Comparison of ENCODE assay signal across 14 cellular contexts in genomic region chr2:86213699-86214502, GRCh38. TPM values are rescaled to one million over a fixed set of nuclear protein-coding genes. Genes with fewer than 3 reads are reported as not detected.
A peak's percentile ranks its signal among the peaks of the same experiment; 100 is the strongest.
DNase-seq lines count a peak whose midpoint lies in the region; ATAC-seq and TF ChIP-seq lines count a peak whose summit lies in the region.
"Had no signal": no experiment of that assay in that cellular context is flagged by ENCODE, and none has a peak within 500 bp of the region (broad histone marks: within the 10 kb centered on the region; RNA-seq: fewer than 3 reads in every experiment).

No MANE protein-coding gene starts in this region.

- no peaks in the 10 kb centered on the region for H3K27me3 Mint-ChIP-seq in CD4-positive, alpha-beta T cell
- H3K27me3 Mint-ChIP-seq in activated T-helper 17 cell treated with anti-CD3 and anti-CD28 coated beads, Interleukin-2, amount 50 U/mL, for 72 hours: no peaks in the 10 kb centered on the region
- no peaks in the 10 kb centered on the region for H3K27me3 Mint-ChIP-seq in memory B cell
- H3K27me3 Mint-ChIP-seq: CD4-positive, alpha-beta memory T cell had no signal

- intact Hi-C loops in CD4-positive, alpha-beta T cell (cut with DNase I, micrococcal nuclease): no loop called here

- H3K27ac ChIP-seq in CD4-positive, alpha-beta T cell (ENCODE audit: low read depth, low read length): no peak overlapping the region
- H3K27ac ChIP-seq: thyroid gland had no signal

- CTCF ChIA-PET in CD4-positive, alpha-beta T cell (lab: Charles Lee): interaction anchor here (1.0 kb wide), 1 partner anchor 11 kb away, joined by 3 read pairs; no protein-coding TSS in a partner anchor
- CTCF ChIA-PET in HEK293T (lab: Yijun Ruan, JAX): interaction anchor here (0.6 to 0.7 kb wide), 2 partner anchors 72 to 158 kb away, joined by 3 read pairs; no protein-coding TSS in a partner anchor

- peaks cover 14% of the 10 kb centered on the region for H3K4me1 Mint-ChIP-seq in CD4-positive, alpha-beta T cell (ENCODE audit: low read depth)
- H3K4me1 Mint-ChIP-seq in activated T-helper 17 cell treated with anti-CD3 and anti-CD28 coated beads, Interleukin-2, amount 50 U/mL, for 72 hours: peaks cover 9% of the 10 kb centered on the region
- peaks cover 7% of the 10 kb centered on the region for H3K4me1 Mint-ChIP-seq in memory B cell

- DNase-seq in CD4-positive, alpha-beta T cell: no peak
- peak; percentile 81 for DNase-seq in DMS79 treated with DMSO at 0.1 percent for 48 hours (lab: John Stamatoyannopoulos, UW)
- no peak for DNase-seq in memory B cell (ENCODE audit: low spot score in 2 of 2)
- DNase-seq in T-helper 1 cell: no peak
- DNase-seq in HuH-7 (ENCODE audit: low spot score): no peak
- no peak for DNase-seq in HEK293T (ENCODE audit: extremely low spot score)
- DNase-seq: CD4-positive, alpha-beta memory T cell; effector memory CD4-positive, alpha-beta T cell; kidney glomerular epithelial cell; spleen; thyroid gland had no signal

- no peaks in the 10 kb centered on the region for H3K9me3 Mint-ChIP-seq in CD4-positive, alpha-beta T cell
- H3K9me3 Mint-ChIP-seq in activated T-helper 17 cell treated with anti-CD3 and anti-CD28 coated beads, Interleukin-2, amount 50 U/mL, for 72 hours: no peaks in the 10 kb centered on the region
- no peaks in the 10 kb centered on the region for H3K9me3 Mint-ChIP-seq in memory B cell
- H3K9me3 Mint-ChIP-seq: CD4-positive, alpha-beta memory T cell had no signal

- peak overlapping the region; percentile 80 for H3K27ac Mint-ChIP-seq in CD4-positive, alpha-beta T cell
- H3K27ac Mint-ChIP-seq in activated T-helper 17 cell treated with anti-CD3 and anti-CD28 coated beads, Interleukin-2, amount 50 U/mL, for 72 hours: peak overlapping the region; percentile 65
- peak overlapping the region; percentile 39 for H3K27ac Mint-ChIP-seq in memory B cell

- H3K36me3 Mint-ChIP-seq in CD4-positive, alpha-beta T cell (ENCODE audit: low read depth): peaks cover 51% of the 10 kb centered on the region
- peaks cover 63% of the 10 kb centered on the region for H3K36me3 Mint-ChIP-seq in activated T-helper 17 cell treated with anti-CD3 and anti-CD28 coated beads, Interleukin-2, amount 50 U/mL, for 72 hours (ENCODE audit: low read depth)
- H3K36me3 Mint-ChIP-seq in memory B cell: peaks cover 18% of the 10 kb centered on the region

- H3K27me3 ChIP-seq in CD4-positive, alpha-beta T cell (ENCODE audit: control insufficient read depth, insufficient read depth, low read length): no peaks in the 10 kb centered on the region
- H3K27me3 ChIP-seq: Peyer's patch, spleen, thyroid gland had no signal

- H3K4me3 Mint-ChIP-seq in CD4-positive, alpha-beta T cell: no peak overlapping the region
- H3K4me3 Mint-ChIP-seq in activated T-helper 17 cell treated with anti-CD3 and anti-CD28 coated beads, Interleukin-2, amount 50 U/mL, for 72 hours: no peak overlapping the region
- H3K4me3 Mint-ChIP-seq in memory B cell: no peak overlapping the region
- H3K4me3 Mint-ChIP-seq: CD4-positive, alpha-beta memory T cell had no signal

- no peak for ATAC-seq in CD4-positive, alpha-beta T cell (ENCODE audit: poor library complexity)
- no peak for ATAC-seq in activated T-helper 17 cell treated with anti-CD3 and anti-CD28 coated beads, Interleukin-2, amount 50 U/mL, for 72 hours (replicated peaks)
- ATAC-seq in memory B cell (ENCODE audit: low read depth) (no peak), GM21381 (IDR thresholded peaks at IDR 0.05; ENCODE audit: unreplicated experiment) (no peak)

- TF ChIP-seq CTCF in CD4-positive, alpha-beta T cell (IDR thresholded peaks at IDR 0.05): no peak

- POLR2A ChIA-PET in CD4-positive, alpha-beta T cell (lab: Charles Lee): interaction anchor here (0.7 to 1.1 kb wide), 2 partner anchors 11 to 86 kb away, joined by 3 read pairs; no protein-coding TSS in a partner anchor
- POLR2A ChIA-PET in HEK293T (lab: Yijun Ruan, JAX): no interaction called here

- no peaks in the 10 kb centered on the region for H3K9me3 ChIP-seq in CD4-positive, alpha-beta T cell (ENCODE audit: control insufficient read depth, low read length)
- H3K9me3 ChIP-seq: Peyer's patch, spleen, thyroid gland had no signal

TF ChIP-seq in HEK293T, 16 proteins besides CTCF, POLR2A, EP300 and RAD21:
- no peak for TF ChIP-seq ZNF384 (IDR thresholded peaks at IDR 0.05)
- TF ChIP-seq, protein P1, sequence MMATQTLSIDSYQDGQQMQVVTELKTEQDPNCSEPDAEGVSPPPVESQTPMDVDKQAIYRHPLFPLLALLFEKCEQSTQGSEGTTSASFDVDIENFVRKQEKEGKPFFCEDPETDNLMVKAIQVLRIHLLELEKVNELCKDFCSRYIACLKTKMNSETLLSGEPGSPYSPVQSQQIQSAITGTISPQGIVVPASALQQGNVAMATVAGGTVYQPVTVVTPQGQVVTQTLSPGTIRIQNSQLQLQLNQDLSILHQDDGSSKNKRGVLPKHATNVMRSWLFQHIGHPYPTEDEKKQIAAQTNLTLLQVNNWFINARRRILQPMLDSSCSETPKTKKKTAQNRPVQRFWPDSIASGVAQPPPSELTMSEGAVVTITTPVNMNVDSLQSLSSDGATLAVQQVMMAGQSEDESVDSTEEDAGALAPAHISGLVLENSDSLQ (IDR thresholded peaks at IDR 0.05): no peak
- TF ChIP-seq SUZ12 (IDR thresholded peaks at IDR 0.05): no peak
- TF ChIP-seq CTBP1 (IDR thresholded peaks at IDR 0.05; ENCODE audit: borderline replicate concordance): no peak
- TF ChIP-seq NFRKB (IDR thresholded peaks at IDR 0.05): no peak
- TF ChIP-seq LEF1 (IDR thresholded peaks at IDR 0.05; ENCODE audit: borderline replicate concordance): no peak
- no peak for TF ChIP-seq FOXM1 (IDR thresholded peaks at IDR 0.05; ENCODE audit: borderline replicate concordance)

RNA-seq across cellular contexts. Expression of gene MRPL35, which starts 14.6 kb away (rescaled TPM):
- total RNA-seq in CD4-positive, alpha-beta T cell: 1 to 10 TPM; 5.4 to 6.1 TPM
- total RNA-seq in activated T-helper 17 cell treated with anti-CD3 and anti-CD28 coated beads, Interleukin-2, amount 50 U/mL, for 72 hours: 10 to 100 TPM; 39.4 to 59.5 TPM

RNA-seq across cellular contexts. Expression of gene IMMT, which starts 18.6 kb away (rescaled TPM):
- total RNA-seq in CD4-positive, alpha-beta T cell: 10 to 100 TPM; 39.5 to 40.8 TPM
- total RNA-seq in activated T-helper 17 cell treated with anti-CD3 and anti-CD28 coated beads, Interleukin-2, amount 50 U/mL, for 72 hours: 100 to 1,000 TPM; 138 to 163 TPM

Comparison
In these comparisons a context has a peak if more than half of its experiments do, and no peak if none do; other contexts are left out.
1. RNA of gene MRPL35, which starts 14.6 kb away (total RNA-seq): 39.4 to 59.5 TPM in activated T-helper 17 cell treated with anti-CD3 and anti-CD28 coated beads, Interleukin-2, amount 50 U/mL, for 72 hours; 5.4 to 6.1 TPM in CD4-positive, alpha-beta T cell; every median in the first group is over 4 times any median in the second.
2. Peak in every context shown above with its lines, with median percentiles within 50 percentile points of each other: H3K27ac Mint-ChIP-seq.